ENCODE assay signal across 19 cellular contexts in genomic region chr10:15103513-15103912, GRCh38. TPM values are rescaled to one million over a fixed set of nuclear protein-coding genes. Genes with fewer than 3 reads are reported as not detected.
"Had no signal": no experiment of that assay in that cellular context is flagged by ENCODE, and none has a peak within 500 bp of the region (broad histone marks: within the 10 kb centered on the region; RNA-seq: fewer than 3 reads in every experiment).

No MANE protein-coding gene starts in this region.

- H3K36me3 ChIP-seq: prostate gland, uterus had no signal

- H3K4me3 ChIP-seq: body of pancreas, prostate gland, stomach, uterus had no signal

- H3K27me3 Mint-ChIP-seq: activated T-helper 17 cell treated with anti-CD3 and anti-CD28 coated beads, Interleukin-2, amount 50 U/mL, for 72 hours had no signal

- H3K27ac ChIP-seq: body of pancreas, foreskin keratinocyte, prostate gland, stomach, uterus had no signal

- ATAC-seq: activated T-helper 17 cell treated with anti-CD3 and anti-CD28 coated beads, Interleukin-2, amount 50 U/mL, for 72 hours; body of pancreas; foreskin keratinocyte; right cardiac atrium had no signal

- H3K9me3 Mint-ChIP-seq: activated T-helper 17 cell treated with anti-CD3 and anti-CD28 coated beads, Interleukin-2, amount 50 U/mL, for 72 hours; immature natural killer cell had no signal

- H3K9me3 ChIP-seq: body of pancreas, prostate gland, stomach, uterus had no signal

- H3K4me3 Mint-ChIP-seq: activated T-helper 17 cell treated with anti-CD3 and anti-CD28 coated beads, Interleukin-2, amount 50 U/mL, for 72 hours; immature natural killer cell had no signal

- FAIRE-seq: small intestine had no signal

- DNase-seq: activated CD4-positive, alpha-beta T cell treated with anti-CD3 and anti-CD28 coated beads, Interleukin-2, amount 50 U/mL, for 1 hour; activated CD8-positive, alpha-beta memory T cell treated with anti-CD3 and anti-CD28 coated beads, Interleukin-2, amount 50 U/mL, for 4 hours; activated naive CD4-positive, alpha-beta T cell treated with anti-CD3 and anti-CD28 coated beads, Interleukin-2, amount 50 U/mL, for 16 hours; amygdala; body of pancreas; cortex of kidney; effector CD8-positive, alpha-beta T cell; foreskin keratinocyte; head of caudate nucleus; immature natural killer cell; right cardiac atrium; small intestine; stimulated activated CD4-positive, alpha-beta T cell treated with anti-CD3 and anti-CD28 coated beads, Interleukin-4, amount 100 ng/mL, for 24 hours; stomach; T-helper 2 cell; uterus had no signal

- H3K27ac Mint-ChIP-seq: activated T-helper 17 cell treated with anti-CD3 and anti-CD28 coated beads, Interleukin-2, amount 50 U/mL, for 72 hours had no signal

- H3K4me1 ChIP-seq: prostate gland, uterus had no signal

- H3K27me3 ChIP-seq: body of pancreas, foreskin keratinocyte, stomach, uterus had no signal

RNA-seq across cellular contexts. Expression of gene ACBD7, which starts 14.9 kb away (rescaled TPM):
- total RNA-seq: body of pancreas, right cardiac atrium had no signal
- polyA plus RNA-seq: foreskin keratinocyte, immature natural killer cell, right cardiac atrium, stomach had no signal

RNA-seq across cellular contexts. Expression of gene OLAH, which starts 59.8 kb away (rescaled TPM):
- total RNA-seq: body of pancreas, foreskin keratinocyte, stomach had no signal
- polyA plus RNA-seq: immature natural killer cell, neural cell had no signal
